Comparison of ENCODE assay signal across 25 cellular contexts in genomic region chrX:101750744-101751143, GRCh38.
DNase-seq lines count a peak whose midpoint lies in the region; ATAC-seq, FAIRE-seq and TF ChIP-seq lines count a peak whose summit lies in the region.
"Had no signal": no experiment of that assay in that cellular context is flagged by ENCODE, and none has a peak within 500 bp of the region (broad histone marks: within the 10 kb centered on the region; RNA-seq: fewer than 3 reads in every experiment).

No MANE protein-coding gene starts in this region.

- DNase-seq in A549 (ENCODE audit: low read depth in 1 of 2, low spot score in 1 of 2), result no peak
- no peak for DNase-seq in HEK293T (ENCODE audit: extremely low spot score)
- DNase-seq in astrocyte (ENCODE audit: low read depth), result no peak
- no peak for DNase-seq in kidney
- no peak for DNase-seq in NCI-H2196 (lab: John Stamatoyannopoulos, UW; ENCODE audit: unreplicated experiment)
- no peak for DNase-seq in stimulated activated naive CD8-positive, alpha-beta T cell treated with anti-CD3 and anti-CD28 coated beads, Interleukin-15, amount 100 ng/mL, for 72 hours
- DNase-seq: 8988T; AML-193; Caco-2; CD4-positive, alpha-beta T cell; CD8-positive, alpha-beta T cell; DMS 273 treated with DMSO at 0.1 percent for 48 hours; DMS153; DMS53; DMS79; DND-41; EL; GDM1 had no signal

- no peaks in the 10 kb centered on the region for H3K27me3 Mint-ChIP-seq in astrocyte (ENCODE audit: low read depth, unreplicated experiment)
- H3K27me3 Mint-ChIP-seq in stimulated activated naive CD8-positive, alpha-beta T cell treated with anti-CD3 and anti-CD28 coated beads, Interleukin-15, amount 100 ng/mL, for 72 hours, result peaks cover 24% of the 10 kb centered on the region

- H3K4me2 ChIP-seq in A549, result no peak overlapping the region
- H3K4me2 ChIP-seq in astrocyte (ENCODE audit: low read length), result no peak overlapping the region
- H3K4me2 ChIP-seq: BLaER1 treated with 17β-estradiol and CSF1 and Interleukin-3, amounts not matched to agents 10 nM and 100 nM had no signal

- intact Hi-C loops in kidney (cut with DNase I), result no loop called here

- H3K4me1 Mint-ChIP-seq in astrocyte (ENCODE audit: low read depth, unreplicated experiment), result no peaks in the 10 kb centered on the region
- no peaks in the 10 kb centered on the region for H3K4me1 Mint-ChIP-seq in stimulated activated naive CD8-positive, alpha-beta T cell treated with anti-CD3 and anti-CD28 coated beads, Interleukin-15, amount 100 ng/mL, for 72 hours
- H3K4me1 Mint-ChIP-seq: B cell had no signal

- H3K9me3 ChIP-seq in A549, result no peaks in the 10 kb centered on the region
- H3K9me3 ChIP-seq in astrocyte (ENCODE audit: insufficient read depth, low read depth, low read length), result no peaks in the 10 kb centered on the region
- H3K9me3 ChIP-seq in kidney (ENCODE audit: control insufficient read depth in 1 of 2, low read length in 2 of 2), result no peaks in the 10 kb centered on the region
- H3K9me3 ChIP-seq: Caco-2 had no signal

- ATAC-seq in A549 (no peak), GM19397 (IDR thresholded peaks at IDR 0.05; ENCODE audit: unreplicated experiment) (no peak)
- no peak for ATAC-seq in stimulated activated naive CD8-positive, alpha-beta T cell treated with anti-CD3 and anti-CD28 coated beads, Interleukin-15, amount 100 ng/mL, for 72 hours
- ATAC-seq: CD8-positive, alpha-beta T cell; GM12878 had no signal

- H3K27ac Mint-ChIP-seq in astrocyte (ENCODE audit: unreplicated experiment), result no peak overlapping the region
- no peak overlapping the region for H3K27ac Mint-ChIP-seq in stimulated activated naive CD8-positive, alpha-beta T cell treated with anti-CD3 and anti-CD28 coated beads, Interleukin-15, amount 100 ng/mL, for 72 hours
- H3K27ac Mint-ChIP-seq: B cell; CD4-positive, alpha-beta T cell; CD8-positive, alpha-beta T cell had no signal

- H3K9me3 Mint-ChIP-seq in astrocyte (ENCODE audit: unreplicated experiment), result no peaks in the 10 kb centered on the region
- no peaks in the 10 kb centered on the region for H3K9me3 Mint-ChIP-seq in stimulated activated naive CD8-positive, alpha-beta T cell treated with anti-CD3 and anti-CD28 coated beads, Interleukin-15, amount 100 ng/mL, for 72 hours
- H3K9me3 Mint-ChIP-seq: CD4-positive, alpha-beta T cell; CD8-positive, alpha-beta T cell had no signal

- H3K36me3 ChIP-seq in astrocyte (ENCODE audit: insufficient read depth, low read length) (no peaks in the 10 kb centered on the region), kidney (ENCODE audit: control insufficient read depth in 1 of 2, insufficient read depth in 2 of 2, low read length in 2 of 2) (no peaks in the 10 kb centered on the region)
- H3K36me3 ChIP-seq: BLaER1 treated with 17β-estradiol and CSF1 and Interleukin-3, amounts not matched to agents 10 nM and 100 nM had no signal

- H3K9ac ChIP-seq in astrocyte (ENCODE audit: low read length) (no peak overlapping the region), kidney (ENCODE audit: low read length in 2 of 2) (no peak overlapping the region)
- H3K9ac ChIP-seq: BLaER1 treated with 17β-estradiol and CSF1 and Interleukin-3, amounts not matched to agents 10 nM and 100 nM had no signal

- 16% methylated on average over 4 of the region's 4 CpGs for WGBS in A549 (ENCODE audit: missing lambda C conversion rate)

- H2AFZ ChIP-seq in astrocyte (ENCODE audit: low read depth, low read length), result no peak overlapping the region

- POLR2A ChIA-PET in A549 (lab: Yijun Ruan, JAX) (no interaction called here), HEK293T (lab: Yijun Ruan, JAX) (no interaction called here)

- H4K20me1 ChIP-seq in astrocyte (ENCODE audit: insufficient read depth, low read length), result no peaks in the 10 kb centered on the region
- H4K20me1 ChIP-seq: BLaER1 treated with 17β-estradiol and CSF1 and Interleukin-3, amounts not matched to agents 10 nM and 100 nM had no signal

- TF ChIP-seq RAD21 in A549 (conservative IDR thresholded peaks at IDR 0.05 in 1 of 2, IDR thresholded peaks at IDR 0.05 in 1 of 2), result no peak

- H3K4me3 ChIP-seq in A549 (no peak overlapping the region), astrocyte (ENCODE audit: insufficient read depth, low read depth, low read length) (no peak overlapping the region), kidney (ENCODE audit: low read length in 2 of 2) (no peak overlapping the region)
- H3K4me3 ChIP-seq: BLaER1 treated with 17β-estradiol and CSF1 and Interleukin-3, amounts not matched to agents 10 nM and 100 nM; GM12878 had no signal

- no peak for TF ChIP-seq POLR2A in A549 (IDR thresholded peaks at IDR 0.05; ENCODE audit: low read length)

- H3K4me3 Mint-ChIP-seq in astrocyte (ENCODE audit: unreplicated experiment), result no peak overlapping the region
- no peak overlapping the region for H3K4me3 Mint-ChIP-seq in stimulated activated naive CD8-positive, alpha-beta T cell treated with anti-CD3 and anti-CD28 coated beads, Interleukin-15, amount 100 ng/mL, for 72 hours
- H3K4me3 Mint-ChIP-seq: B cell; CD4-positive, alpha-beta T cell; CD8-positive, alpha-beta T cell had no signal

- FAIRE-seq in A549 (lab: Jason Lieb, UNC), result peak; percentile 97
- FAIRE-seq in astrocyte (lab: Jason Lieb, UNC), result peak; percentile 9
- peak; percentile 84 for FAIRE-seq in kidney (lab: Jason Lieb, UNC)
- FAIRE-seq: A204.1, GM12878, GM18507 had no signal

- H3K27ac ChIP-seq in A549 (no peak overlapping the region), astrocyte (ENCODE audit: low read depth, low read length) (no peak overlapping the region), kidney (ENCODE audit: low read depth in 2 of 2, low read length in 2 of 2) (no peak overlapping the region)
- H3K27ac ChIP-seq: BLaER1 treated with 17β-estradiol and CSF1 and Interleukin-3, amounts not matched to agents 10 nM and 100 nM; C4-2B had no signal

- TF ChIP-seq EP300 in A549 (IDR thresholded peaks at IDR 0.05), result no peak

- H3K4me1 ChIP-seq in A549, result peaks cover 5% of the 10 kb centered on the region; the same call in 1 of the 3 replicates
- no peaks in the 10 kb centered on the region for H3K4me1 ChIP-seq in astrocyte (ENCODE audit: insufficient read depth, low read length)
- H3K4me1 ChIP-seq in kidney (ENCODE audit: control insufficient read depth in 1 of 2, insufficient read depth in 1 of 2, low read depth in 1 of 2, low read length in 2 of 2), result no peaks in the 10 kb centered on the region
- H3K4me1 ChIP-seq: BLaER1 treated with 17β-estradiol and CSF1 and Interleukin-3, amounts not matched to agents 10 nM and 100 nM; Caco-2 had no signal

- H3K79me2 ChIP-seq in astrocyte (ENCODE audit: insufficient read depth, low read length), result no peaks in the 10 kb centered on the region

- no peaks in the 10 kb centered on the region for H3K27me3 ChIP-seq in astrocyte (ENCODE audit: insufficient read depth, low read length)
- H3K27me3 ChIP-seq: BLaER1 treated with 17β-estradiol and CSF1 and Interleukin-3, amounts not matched to agents 10 nM and 100 nM had no signal

- TF ChIP-seq CTCF in A549 (IDR thresholded peaks at IDR 0.05) (no peak), astrocyte (IDR thresholded peaks at IDR 0.05; ENCODE audit: insufficient read depth, low read depth, low read length) (no peak), kidney (IDR thresholded peaks at IDR 0.05; ENCODE audit: borderline replicate concordance, extremely low read depth, insufficient read depth) (no peak)

- CTCF ChIA-PET in A549 (lab: Yijun Ruan, JAX) (no interaction called here), HEK293T (lab: Yijun Ruan, JAX) (no interaction called here)

- no peaks in the 10 kb centered on the region for H3K36me3 Mint-ChIP-seq in astrocyte (ENCODE audit: low read depth, unreplicated experiment)
- H3K36me3 Mint-ChIP-seq: CD8-positive, alpha-beta T cell had no signal

TF ChIP-seq in A549, 52 proteins besides CTCF, POLR2A, EP300 and RAD21 (continues in another document):
- TF ChIP-seq, protein P1, sequence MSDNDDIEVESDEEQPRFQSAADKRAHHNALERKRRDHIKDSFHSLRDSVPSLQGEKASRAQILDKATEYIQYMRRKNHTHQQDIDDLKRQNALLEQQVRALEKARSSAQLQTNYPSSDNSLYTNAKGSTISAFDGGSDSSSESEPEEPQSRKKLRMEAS (IDR thresholded peaks at IDR 0.05), result no peak
- TF ChIP-seq BCL3 (IDR thresholded peaks at IDR 0.05), result no peak
- TF ChIP-seq EHMT2 (IDR thresholded peaks at IDR 0.05; ENCODE audit: low read depth), result no peak

TF ChIP-seq in HEK293T, 16 proteins besides CTCF, POLR2A, EP300 and RAD21:
- no peak for TF ChIP-seq ZNF384 (IDR thresholded peaks at IDR 0.05)
- TF ChIP-seq ELF4 (IDR thresholded peaks at IDR 0.05), result peak; percentile 92
- TF ChIP-seq SUZ12 (IDR thresholded peaks at IDR 0.05), result no peak
